In the genomic region with DNA sequence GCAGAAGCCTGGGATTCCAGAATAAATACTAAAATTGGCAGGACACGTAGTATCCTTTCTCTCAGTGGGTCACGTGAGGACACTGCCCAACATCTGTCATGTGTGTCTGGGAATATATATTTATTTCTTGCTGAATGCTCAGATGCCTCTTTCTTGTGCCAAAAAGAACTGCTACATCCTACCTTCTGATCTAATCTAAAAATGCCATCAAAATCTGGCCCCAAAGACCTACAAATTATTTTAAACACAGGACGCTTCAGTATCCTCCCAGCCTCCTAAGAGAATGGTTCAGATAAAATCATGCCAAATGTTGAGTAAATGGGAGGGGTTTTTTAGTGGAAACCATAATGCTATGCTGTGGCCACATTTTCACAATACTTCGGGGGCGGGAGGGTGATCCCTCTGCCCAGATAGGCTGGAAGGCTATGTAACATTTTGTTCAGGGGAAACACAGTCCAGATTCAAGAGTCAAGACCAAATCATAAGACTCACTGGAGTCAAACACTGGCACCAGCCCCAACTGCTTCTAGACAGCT, we compare ENCODE assay signal across 2 cellular contexts.
A peak's percentile ranks its signal among the peaks of the same experiment; 100 is the strongest.
TF ChIP-seq lines count a peak whose summit lies in the region.

No MANE protein-coding gene starts in this region.

TF ChIP-seq in liver, 16 proteins besides CTCF, POLR2A, EP300 and RAD21:
- TF ChIP-seq RXRA (IDR thresholded peaks at IDR 0.05) (peak; percentile 27 to 62), FOXA1 (IDR thresholded peaks at IDR 0.05) (no peak), GABPA (IDR thresholded peaks at IDR 0.05 in 1 of 2, conservative IDR thresholded peaks at IDR 0.05 in 1 of 2) (no peak), SP1 (IDR thresholded peaks at IDR 0.05) (peak; percentile 27)
- TF ChIP-seq, protein P1, sequence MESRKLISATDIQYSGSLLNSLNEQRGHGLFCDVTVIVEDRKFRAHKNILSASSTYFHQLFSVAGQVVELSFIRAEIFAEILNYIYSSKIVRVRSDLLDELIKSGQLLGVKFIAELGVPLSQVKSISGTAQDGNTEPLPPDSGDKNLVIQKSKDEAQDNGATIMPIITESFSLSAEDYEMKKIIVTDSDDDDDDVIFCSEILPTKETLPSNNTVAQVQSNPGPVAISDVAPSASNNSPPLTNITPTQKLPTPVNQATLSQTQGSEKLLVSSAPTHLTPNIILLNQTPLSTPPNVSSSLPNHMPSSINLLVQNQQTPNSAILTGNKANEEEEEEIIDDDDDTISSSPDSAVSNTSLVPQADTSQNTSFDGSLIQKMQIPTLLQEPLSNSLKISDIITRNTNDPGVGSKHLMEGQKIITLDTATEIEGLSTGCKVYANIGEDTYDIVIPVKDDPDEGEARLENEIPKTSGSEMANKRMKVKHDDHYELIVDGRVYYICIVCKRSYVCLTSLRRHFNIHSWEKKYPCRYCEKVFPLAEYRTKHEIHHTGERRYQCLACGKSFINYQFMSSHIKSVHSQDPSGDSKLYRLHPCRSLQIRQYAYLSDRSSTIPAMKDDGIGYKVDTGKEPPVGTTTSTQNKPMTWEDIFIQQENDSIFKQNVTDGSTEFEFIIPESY (IDR thresholded peaks at IDR 0.05): no peak
- TF ChIP-seq, protein P2, sequence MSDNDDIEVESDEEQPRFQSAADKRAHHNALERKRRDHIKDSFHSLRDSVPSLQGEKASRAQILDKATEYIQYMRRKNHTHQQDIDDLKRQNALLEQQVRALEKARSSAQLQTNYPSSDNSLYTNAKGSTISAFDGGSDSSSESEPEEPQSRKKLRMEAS (IDR thresholded peaks at IDR 0.05): no peak
- TF ChIP-seq, protein P3, sequence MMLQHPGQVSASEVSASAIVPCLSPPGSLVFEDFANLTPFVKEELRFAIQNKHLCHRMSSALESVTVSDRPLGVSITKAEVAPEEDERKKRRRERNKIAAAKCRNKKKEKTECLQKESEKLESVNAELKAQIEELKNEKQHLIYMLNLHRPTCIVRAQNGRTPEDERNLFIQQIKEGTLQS (IDR thresholded peaks at IDR 0.05): no peak
TF ChIP-seq in liver: peak in this region for 2.

TF ChIP-seq in HepG2, 621 proteins besides CTCF, POLR2A, EP300 and RAD21:
- TF ChIP-seq, protein P4, sequence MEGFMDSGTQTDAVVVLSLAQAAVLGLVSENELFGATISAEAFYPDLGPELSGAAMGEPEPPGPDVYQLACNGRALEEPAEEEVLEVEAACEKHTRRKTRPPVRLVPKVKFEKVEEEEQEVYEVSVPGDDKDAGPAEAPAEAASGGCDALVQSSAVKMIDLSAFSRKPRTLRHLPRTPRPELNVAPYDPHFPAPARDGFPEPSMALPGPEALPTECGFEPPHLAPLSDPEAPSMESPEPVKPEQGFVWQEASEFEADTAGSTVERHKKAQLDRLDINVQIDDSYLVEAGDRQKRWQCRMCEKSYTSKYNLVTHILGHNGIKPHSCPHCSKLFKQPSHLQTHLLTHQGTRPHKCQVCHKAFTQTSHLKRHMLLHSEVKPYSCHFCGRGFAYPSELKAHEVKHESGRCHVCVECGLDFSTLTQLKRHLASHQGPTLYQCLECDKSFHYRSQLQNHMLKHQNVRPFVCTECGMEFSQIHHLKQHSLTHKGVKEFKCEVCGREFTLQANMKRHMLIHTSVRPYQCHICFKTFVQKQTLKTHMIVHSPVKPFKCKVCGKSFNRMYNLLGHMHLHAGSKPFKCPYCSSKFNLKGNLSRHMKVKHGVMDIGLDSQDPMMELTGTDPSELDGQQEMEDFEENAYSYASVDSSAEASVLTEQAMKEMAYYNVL (CRISPR knock-in tag; IDR thresholded peaks at IDR 0.05; ENCODE audit: borderline replicate concordance): no peak
- TF ChIP-seq ZNF484 (CRISPR knock-in tag; IDR thresholded peaks at IDR 0.05; ENCODE audit: borderline replicate concordance, low read depth) (no peak), ZNF232 (CRISPR knock-in tag; IDR thresholded peaks at IDR 0.05; ENCODE audit: borderline replicate concordance) (no peak), ASH2L (IDR thresholded peaks at IDR 0.05; ENCODE audit: insufficient read length, low read depth, low read length) (no peak), KDM5B (CRISPR knock-in tag; IDR thresholded peaks at IDR 0.05; ENCODE audit: borderline replicate concordance) (no peak), ZNF101 (CRISPR knock-in tag; IDR thresholded peaks at IDR 0.05; ENCODE audit: borderline replicate concordance, low read depth) (no peak), ZNF460 (CRISPR knock-in tag; IDR thresholded peaks at IDR 0.05; ENCODE audit: borderline replicate concordance) (no peak), ZNF44 (CRISPR knock-in tag; IDR thresholded peaks at IDR 0.05) (no peak), ZNF3 (CRISPR knock-in tag; IDR thresholded peaks at IDR 0.05) (no peak), NFE2L2 (IDR thresholded peaks at IDR 0.05; ENCODE audit: low read length) (no peak), HNRNPL (IDR thresholded peaks at IDR 0.05; ENCODE audit: low read depth, low read length) (no peak), SP2 (CRISPR knock-in tag; IDR thresholded peaks at IDR 0.05) (no peak), ZMAT3 (CRISPR knock-in tag; conservative IDR thresholded peaks at IDR 0.05) (no peak), SOX6 (IDR thresholded peaks at IDR 0.05) (no peak), SOX6 (CRISPR knock-in tag; IDR thresholded peaks at IDR 0.05) (no peak)
- TF ChIP-seq, protein P5, sequence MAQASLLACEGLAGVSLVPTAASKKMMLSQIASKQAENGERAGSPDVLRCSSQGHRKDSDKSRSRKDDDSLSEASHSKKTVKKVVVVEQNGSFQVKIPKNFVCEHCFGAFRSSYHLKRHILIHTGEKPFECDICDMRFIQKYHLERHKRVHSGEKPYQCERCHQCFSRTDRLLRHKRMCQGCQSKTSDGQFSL (CRISPR knock-in tag; IDR thresholded peaks at IDR 0.05): no peak
- TF ChIP-seq, protein P6, sequence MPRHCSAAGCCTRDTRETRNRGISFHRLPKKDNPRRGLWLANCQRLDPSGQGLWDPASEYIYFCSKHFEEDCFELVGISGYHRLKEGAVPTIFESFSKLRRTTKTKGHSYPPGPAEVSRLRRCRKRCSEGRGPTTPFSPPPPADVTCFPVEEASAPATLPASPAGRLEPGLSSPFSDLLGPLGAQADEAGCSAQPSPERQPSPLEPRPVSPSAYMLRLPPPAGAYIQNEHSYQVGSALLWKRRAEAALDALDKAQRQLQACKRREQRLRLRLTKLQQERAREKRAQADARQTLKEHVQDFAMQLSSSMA (CRISPR knock-in tag; IDR thresholded peaks at IDR 0.05): no peak
- TF ChIP-seq, protein P7, sequence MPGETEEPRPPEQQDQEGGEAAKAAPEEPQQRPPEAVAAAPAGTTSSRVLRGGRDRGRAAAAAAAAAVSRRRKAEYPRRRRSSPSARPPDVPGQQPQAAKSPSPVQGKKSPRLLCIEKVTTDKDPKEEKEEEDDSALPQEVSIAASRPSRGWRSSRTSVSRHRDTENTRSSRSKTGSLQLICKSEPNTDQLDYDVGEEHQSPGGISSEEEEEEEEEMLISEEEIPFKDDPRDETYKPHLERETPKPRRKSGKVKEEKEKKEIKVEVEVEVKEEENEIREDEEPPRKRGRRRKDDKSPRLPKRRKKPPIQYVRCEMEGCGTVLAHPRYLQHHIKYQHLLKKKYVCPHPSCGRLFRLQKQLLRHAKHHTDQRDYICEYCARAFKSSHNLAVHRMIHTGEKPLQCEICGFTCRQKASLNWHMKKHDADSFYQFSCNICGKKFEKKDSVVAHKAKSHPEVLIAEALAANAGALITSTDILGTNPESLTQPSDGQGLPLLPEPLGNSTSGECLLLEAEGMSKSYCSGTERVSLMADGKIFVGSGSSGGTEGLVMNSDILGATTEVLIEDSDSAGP (CRISPR knock-in tag; IDR thresholded peaks at IDR 0.05; ENCODE audit: borderline replicate concordance): no peak
- TF ChIP-seq, protein P8, sequence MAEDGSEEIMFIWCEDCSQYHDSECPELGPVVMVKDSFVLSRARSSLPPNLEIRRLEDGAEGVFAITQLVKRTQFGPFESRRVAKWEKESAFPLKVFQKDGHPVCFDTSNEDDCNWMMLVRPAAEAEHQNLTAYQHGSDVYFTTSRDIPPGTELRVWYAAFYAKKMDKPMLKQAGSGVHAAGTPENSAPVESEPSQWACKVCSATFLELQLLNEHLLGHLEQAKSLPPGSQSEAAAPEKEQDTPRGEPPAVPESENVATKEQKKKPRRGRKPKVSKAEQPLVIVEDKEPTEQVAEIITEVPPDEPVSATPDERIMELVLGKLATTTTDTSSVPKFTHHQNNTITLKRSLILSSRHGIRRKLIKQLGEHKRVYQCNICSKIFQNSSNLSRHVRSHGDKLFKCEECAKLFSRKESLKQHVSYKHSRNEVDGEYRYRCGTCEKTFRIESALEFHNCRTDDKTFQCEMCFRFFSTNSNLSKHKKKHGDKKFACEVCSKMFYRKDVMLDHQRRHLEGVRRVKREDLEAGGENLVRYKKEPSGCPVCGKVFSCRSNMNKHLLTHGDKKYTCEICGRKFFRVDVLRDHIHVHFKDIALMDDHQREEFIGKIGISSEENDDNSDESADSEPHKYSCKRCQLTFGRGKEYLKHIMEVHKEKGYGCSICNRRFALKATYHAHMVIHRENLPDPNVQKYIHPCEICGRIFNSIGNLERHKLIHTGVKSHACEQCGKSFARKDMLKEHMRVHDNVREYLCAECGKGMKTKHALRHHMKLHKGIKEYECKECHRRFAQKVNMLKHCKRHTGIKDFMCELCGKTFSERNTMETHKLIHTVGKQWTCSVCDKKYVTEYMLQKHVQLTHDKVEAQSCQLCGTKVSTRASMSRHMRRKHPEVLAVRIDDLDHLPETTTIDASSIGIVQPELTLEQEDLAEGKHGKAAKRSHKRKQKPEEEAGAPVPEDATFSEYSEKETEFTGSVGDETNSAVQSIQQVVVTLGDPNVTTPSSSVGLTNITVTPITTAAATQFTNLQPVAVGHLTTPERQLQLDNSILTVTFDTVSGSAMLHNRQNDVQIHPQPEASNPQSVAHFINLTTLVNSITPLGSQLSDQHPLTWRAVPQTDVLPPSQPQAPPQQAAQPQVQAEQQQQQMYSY (CRISPR knock-in tag; IDR thresholded peaks at IDR 0.05): no peak
- TF ChIP-seq, protein P9, sequence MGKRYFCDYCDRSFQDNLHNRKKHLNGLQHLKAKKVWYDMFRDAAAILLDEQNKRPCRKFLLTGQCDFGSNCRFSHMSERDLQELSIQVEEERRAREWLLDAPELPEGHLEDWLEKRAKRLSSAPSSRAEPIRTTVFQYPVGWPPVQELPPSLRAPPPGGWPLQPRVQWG (CRISPR knock-in tag; IDR thresholded peaks at IDR 0.05; ENCODE audit: borderline replicate concordance, low read depth): no peak
